30 cellular contexts compared by ENCODE assay signal in the genomic region with DNA sequence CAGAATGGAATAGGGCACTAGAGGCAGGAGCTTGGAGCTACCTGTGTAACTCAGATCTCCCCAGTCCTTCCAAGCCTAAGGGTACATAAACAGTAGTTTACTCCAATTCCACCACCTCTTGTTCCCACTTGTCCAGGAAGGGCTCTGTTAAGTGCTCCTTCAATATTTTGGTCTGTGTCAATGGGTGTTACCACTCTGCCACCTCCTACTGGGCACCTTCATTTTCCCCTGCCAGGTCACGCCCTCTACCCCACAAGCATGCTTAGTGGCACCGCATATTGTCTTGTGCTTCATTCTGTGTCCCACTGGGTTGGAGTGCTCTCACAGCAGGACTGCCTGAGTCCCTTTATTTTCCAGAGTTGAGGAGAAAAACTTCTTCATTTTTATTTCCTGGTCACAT.
A peak's percentile ranks its signal among the peaks of the same experiment; 100 is the strongest.
DNase-seq lines count a peak whose midpoint lies in the region; ATAC-seq and TF ChIP-seq lines count a peak whose summit lies in the region.
"Had no signal": no experiment of that assay in that cellular context is flagged by ENCODE, and none has a peak within 500 bp of the region (broad histone marks: within the 10 kb centered on the region; RNA-seq: fewer than 3 reads in every experiment).

No MANE protein-coding gene starts in this region.

- H3K9me3 ChIP-seq in left ventricle myocardium inferior (replicated peaks): no peaks in the 10 kb centered on the region
- H3K9me3 ChIP-seq: ascending aorta, uterus had no signal

- DNase-seq in NCI-H146 (lab: John Stamatoyannopoulos, UW) (peak; percentile 23), NCI-H146 treated with DMSO at 0.1 percent for 48 hours (lab: John Stamatoyannopoulos, UW; ENCODE audit: unreplicated experiment) (no peak), NCI-H345 (lab: John Stamatoyannopoulos, UW) (peak; percentile 79), islet precursor cell (peak; percentile 59), HuH-7 (ENCODE audit: low spot score) (no peak), left ventricle myocardium inferior (no peak)
- DNase-seq in stimulated activated naive CD8-positive, alpha-beta T cell treated with anti-CD3 and anti-CD28 coated beads, Interleukin-15, Interleukin-2, amounts not matched to agents 100 U/mL and 50 U/mL, for 24 hours: no peak
- DNase-seq: 8988T; activated CD4-positive, alpha-beta T cell treated with anti-CD3 and anti-CD28 coated beads, Interleukin-2, amount 50 U/mL, for 4 hours; activated CD8-positive, alpha-beta memory T cell treated with anti-CD3 and anti-CD28 coated beads, Interleukin-2, amount 10 ng/mL, durations not matched to agents 7 days and 5 days; activated gamma-delta T cell treated with Interleukin-2 at 50 U/mL for 16 hours; activated T-cell treated with anti-CD3 and anti-CD28 coated beads, Interleukin-2, amount 50 U/mL, for 4 hours; C1 segment of cervical spinal cord; DMS153; effector CD8-positive, alpha-beta T cell; erythroblast; GM23248; naive thymus-derived CD4-positive, alpha-beta T cell; NCI-H1092 treated with DMSO at 0.1 percent for 48 hours; NCI-H2171 treated with DMSO at 0.1 percent for 48 hours; NCI-H526 treated with DMSO at 0.1 percent for 48 hours; retina; Right ventricle myocardium superior; stimulated activated naive CD4-positive, alpha-beta T cell; uterus had no signal

- TF ChIP-seq CTCF in left ventricle myocardium inferior (IDR thresholded peaks at IDR 0.05; ENCODE audit: borderline replicate concordance): no peak

- no peaks in the 10 kb centered on the region for H3K27me3 ChIP-seq in left ventricle myocardium inferior (ENCODE audit: low read depth)
- H3K27me3 ChIP-seq: ascending aorta, uterus had no signal

- ATAC-seq in stimulated activated naive CD8-positive, alpha-beta T cell treated with anti-CD3 and anti-CD28 coated beads, Interleukin-15, Interleukin-2, amounts not matched to agents 100 U/mL and 50 U/mL, for 24 hours: peak; percentile 32
- no peak for ATAC-seq in GM18861 (IDR thresholded peaks at IDR 0.05; ENCODE audit: unreplicated experiment)
- ATAC-seq: activated CD4-positive, CD25-positive, alpha-beta regulatory T cell treated with anti-CD3 and anti-CD28 coated beads, Interleukin-2, amount 50 U/mL, for 24 hours; activated CD8-positive, alpha-beta memory T cell treated with anti-CD3 and anti-CD28 coated beads, Interleukin-2, amount 10 ng/mL, durations not matched to agents 7 days and 5 days; activated T-cell treated with anti-CD3 and anti-CD28 coated beads, Interleukin-2, amount 50 U/mL, for 4 hours; K562; naive thymus-derived CD4-positive, alpha-beta T cell; Panc1 had no signal

- no peaks in the 10 kb centered on the region for H3K36me3 ChIP-seq in left ventricle myocardium inferior
- H3K36me3 ChIP-seq: ascending aorta, uterus had no signal

- intact Hi-C loops in left ventricle myocardium inferior (cut with micrococcal nuclease): no loop called here

- no peak overlapping the region for H3K4me3 ChIP-seq in left ventricle myocardium inferior
- H3K4me3 ChIP-seq: ascending aorta, GM23248, K562, uterus had no signal

- H3K4me1 ChIP-seq in left ventricle myocardium inferior: no peaks in the 10 kb centered on the region
- H3K4me1 ChIP-seq: ascending aorta, uterus had no signal

- H3K27ac ChIP-seq in left ventricle myocardium inferior (replicated peaks): no peak overlapping the region
- H3K27ac ChIP-seq: ascending aorta, GM23248, uterus had no signal

Comparison
In these comparisons a context has a peak if more than half of its experiments do, and no peak if none do; other contexts are left out.
1. DNase-seq: peak in NCI-H146 (single experiment), NCI-H345 (single experiment) and islet precursor cell (single experiment); none in NCI-H146 treated with DMSO at 0.1 percent for 48 hours (single experiment), stimulated activated naive CD8-positive, alpha-beta T cell treated with anti-CD3 and anti-CD28 coated beads, Interleukin-15, Interleukin-2, amounts not matched to agents 100 U/mL and 50 U/mL, for 24 hours (single experiment), HuH-7 (single experiment) and left ventricle myocardium inferior (single experiment).